ENCODE assay signal across 16 cellular contexts in the genomic region with DNA sequence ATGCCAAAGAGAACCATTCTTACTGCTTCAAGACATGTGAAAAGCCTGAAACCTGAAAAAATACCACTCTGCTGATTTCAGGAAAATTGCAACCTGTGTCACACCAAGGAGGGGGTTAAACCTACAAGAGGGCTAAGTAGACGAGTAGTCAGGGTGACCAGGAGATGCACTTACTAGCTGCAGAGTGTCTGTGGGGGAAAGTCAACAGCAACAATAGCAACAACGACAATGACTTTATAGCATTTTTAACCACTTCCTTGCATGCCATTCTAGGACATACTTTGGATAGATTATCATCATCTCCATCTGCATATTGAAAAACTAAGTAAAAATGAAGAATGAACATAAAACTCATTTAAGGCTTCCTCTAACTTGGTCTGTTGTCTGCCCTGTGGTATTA.
DNase-seq lines count a peak whose midpoint lies in the region; ATAC-seq and TF ChIP-seq lines count a peak whose summit lies in the region.
"Had no signal": no experiment of that assay in that cellular context is flagged by ENCODE, and none has a peak within 500 bp of the region (broad histone marks: within the 10 kb centered on the region; RNA-seq: fewer than 3 reads in every experiment).

No MANE protein-coding gene starts in this region.

- no peak overlapping the region for H3K4me2 ChIP-seq in DND-41 (ENCODE audit: insufficient read depth, low read length)
- H3K4me2 ChIP-seq: GM23338 had no signal

- H3K9me3 ChIP-seq in CD4-positive, CD25-positive, alpha-beta regulatory T cell (ENCODE audit: control insufficient read depth in 2 of 2, low read length in 2 of 2), result no peaks in the 10 kb centered on the region
- H3K9me3 ChIP-seq in DND-41 (ENCODE audit: insufficient read depth, low read length, severe bottlenecking), result peaks cover 5% of the 10 kb centered on the region
- H3K9me3 ChIP-seq: Caco-2, HAP-1 had no signal

- ATAC-seq in CD4-positive, CD25-positive, alpha-beta regulatory T cell (ENCODE audit: low read depth in 2 of 2), result peak in 1 of 2 donors; percentile 56
- ATAC-seq in DND-41 (ENCODE audit: insufficient read depth, low read depth) (no peak), HG03520 (IDR thresholded peaks at IDR 0.05; ENCODE audit: unreplicated experiment) (no peak), HG02623 (IDR thresholded peaks at IDR 0.05; ENCODE audit: unreplicated experiment) (no peak)
- ATAC-seq: CD8-positive, alpha-beta T cell; GM23338 had no signal

- no peaks in the 10 kb centered on the region for H3K36me3 ChIP-seq in CD4-positive, CD25-positive, alpha-beta regulatory T cell (ENCODE audit: control insufficient read depth, insufficient read depth, low read length)
- H3K36me3 ChIP-seq in DND-41 (ENCODE audit: insufficient read depth, low read length), result no peaks in the 10 kb centered on the region
- H3K36me3 ChIP-seq: HAP-1 had no signal

- peak overlapping the region in 3 of 4 donors; percentile 56 to 71 (median 68) for H3K4me3 Mint-ChIP-seq in CD4-positive, CD25-positive, alpha-beta regulatory T cell
- H3K4me3 Mint-ChIP-seq: GM23338, HFFc6 had no signal

- DNase-seq in CD4-positive, CD25-positive, alpha-beta regulatory T cell, result peak in 1 of 3 donors; percentile 22
- DNase-seq in DND-41 (no peak), RWPE1 (ENCODE audit: low spot score) (no peak), epithelial cell of prostate (ENCODE audit: low read depth, low spot score) (no peak), DMS 273 treated with DMSO at 0.1 percent for 48 hours (lab: John Stamatoyannopoulos, UW) (no peak)
- no peak for DNase-seq in stimulated activated naive CD4-positive, alpha-beta T cell treated with Interleukin-2 at 50 U/mL for 16 hours (lab: John Stamatoyannopoulos, UW)
- DNase-seq: C1 segment of cervical spinal cord; Caco-2; CD8-positive, alpha-beta T cell; DMS79; GF-D8; HFFc6 had no signal

- no peak overlapping the region for H3K4me3 ChIP-seq in CD4-positive, CD25-positive, alpha-beta regulatory T cell (ENCODE audit: low read depth, low read length)
- no peak overlapping the region for H3K4me3 ChIP-seq in DND-41 (ENCODE audit: low read depth in 1 of 2, low read length in 2 of 2)
- H3K4me3 ChIP-seq: GM23338, HAP-1 had no signal

- H3K4me1 ChIP-seq in CD4-positive, CD25-positive, alpha-beta regulatory T cell (ENCODE audit: control insufficient read depth, insufficient read depth, low read length, poor library complexity, severe bottlenecking), result peaks cover 19% of the 10 kb centered on the region
- H3K4me1 ChIP-seq in DND-41 (ENCODE audit: insufficient read depth, low read length), result peaks cover 14% of the 10 kb centered on the region
- H3K4me1 ChIP-seq: Caco-2, HAP-1 had no signal

- POLR2A ChIA-PET in RWPE1 (lab: Yijun Ruan, JAX; ENCODE audit: low non-redundant PET), result no interaction called here

- peaks cover 3% of the 10 kb centered on the region for H3K36me3 Mint-ChIP-seq in CD4-positive, CD25-positive, alpha-beta regulatory T cell
- H3K36me3 Mint-ChIP-seq: CD8-positive, alpha-beta T cell had no signal

- H3K4me1 Mint-ChIP-seq in CD4-positive, CD25-positive, alpha-beta regulatory T cell, result peaks cover 20 to 45% (median 25%) of the 10 kb centered on the region in 4 donors

- H3K27me3 Mint-ChIP-seq in CD4-positive, CD25-positive, alpha-beta regulatory T cell, result peaks cover 4% of the 10 kb centered on the region

- H3K27ac ChIP-seq in CD4-positive, CD25-positive, alpha-beta regulatory T cell (ENCODE audit: insufficient read depth, low read length, poor library complexity, severe bottlenecking), result no peak overlapping the region
- H3K27ac ChIP-seq in DND-41 (ENCODE audit: low read length) (peak overlapping the region; percentile 35), RWPE1 (peak overlapping the region; percentile 76), epithelial cell of prostate (peak overlapping the region; percentile 74)

- H3K79me2 ChIP-seq in DND-41 (ENCODE audit: insufficient read depth, low read length), result no peaks in the 10 kb centered on the region

- TF ChIP-seq CTCF in DND-41 (IDR thresholded peaks at IDR 0.05; ENCODE audit: borderline replicate concordance, extremely low read depth, low read length, poor library complexity, severe bottlenecking) (no peak), RWPE1 (conservative IDR thresholded peaks at IDR 0.05; ENCODE audit: low read depth) (no peak)

- H3K9ac ChIP-seq in DND-41 (ENCODE audit: low read depth, low read length), result no peak overlapping the region

- H3K9me3 Mint-ChIP-seq in CD4-positive, CD25-positive, alpha-beta regulatory T cell, result peaks cover 0 to 8% (median 1%) of the 10 kb centered on the region in 7 donors
- H3K9me3 Mint-ChIP-seq: CD8-positive, alpha-beta T cell had no signal

- H3K27ac Mint-ChIP-seq in CD4-positive, CD25-positive, alpha-beta regulatory T cell, result peak overlapping the region; percentile 52 to 60 (median 60)
- H3K27ac Mint-ChIP-seq: GM23338, HFFc6 had no signal

- no peaks in the 10 kb centered on the region for H4K20me1 ChIP-seq in DND-41 (ENCODE audit: insufficient read depth, low read length)

- CTCF ChIA-PET in RWPE1 (lab: Yijun Ruan, JAX), result no interaction called here

- no peaks in the 10 kb centered on the region for H3K27me3 ChIP-seq in CD4-positive, CD25-positive, alpha-beta regulatory T cell (ENCODE audit: control insufficient read depth, insufficient read depth, low read length)
- no peaks in the 10 kb centered on the region for H3K27me3 ChIP-seq in DND-41 (ENCODE audit: insufficient read depth, low read length, poor library complexity)

- no peak overlapping the region for H2AFZ ChIP-seq in DND-41 (ENCODE audit: low read depth, low read length)
- H2AFZ ChIP-seq: GM23338 had no signal
